Comparison of ENCODE assay signal across 1 cellular context in the genomic region with DNA sequence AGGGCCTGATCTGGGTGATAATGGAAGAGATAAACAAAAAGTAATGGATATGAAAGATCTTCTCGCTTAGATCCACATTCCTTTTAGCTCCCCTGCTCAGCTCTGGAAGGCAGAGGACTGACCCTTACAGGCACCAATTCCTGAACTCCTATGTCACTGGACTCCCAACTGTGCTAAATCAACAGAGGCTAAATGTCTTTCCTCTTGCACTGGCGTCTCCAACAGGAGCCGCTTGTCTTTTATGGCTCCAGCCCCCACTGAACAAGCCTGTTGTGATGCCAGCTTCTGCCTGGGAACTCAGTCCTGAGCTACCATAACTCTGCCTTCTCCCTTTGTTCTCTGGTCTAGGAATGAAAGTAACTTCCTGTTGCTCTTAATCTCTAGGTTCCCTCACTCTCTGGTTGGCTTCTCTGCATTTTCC.
TF ChIP-seq lines count a peak whose summit lies in the region.

No MANE protein-coding gene starts in this region.

TF ChIP-seq in IMR-90, 13 proteins besides CTCF, POLR2A, EP300 and RAD21 (continued from another document):
- TF ChIP-seq, protein P1, sequence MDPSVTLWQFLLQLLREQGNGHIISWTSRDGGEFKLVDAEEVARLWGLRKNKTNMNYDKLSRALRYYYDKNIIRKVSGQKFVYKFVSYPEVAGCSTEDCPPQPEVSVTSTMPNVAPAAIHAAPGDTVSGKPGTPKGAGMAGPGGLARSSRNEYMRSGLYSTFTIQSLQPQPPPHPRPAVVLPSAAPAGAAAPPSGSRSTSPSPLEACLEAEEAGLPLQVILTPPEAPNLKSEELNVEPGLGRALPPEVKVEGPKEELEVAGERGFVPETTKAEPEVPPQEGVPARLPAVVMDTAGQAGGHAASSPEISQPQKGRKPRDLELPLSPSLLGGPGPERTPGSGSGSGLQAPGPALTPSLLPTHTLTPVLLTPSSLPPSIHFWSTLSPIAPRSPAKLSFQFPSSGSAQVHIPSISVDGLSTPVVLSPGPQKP (IDR thresholded peaks at IDR 0.05; ENCODE audit: borderline replicate concordance, low read depth, low read length), result no peak
- TF ChIP-seq NFE2L2 (IDR thresholded peaks at IDR 0.05; ENCODE audit: low read depth, low read length) (no peak), CHD1 (IDR thresholded peaks at IDR 0.05; ENCODE audit: low read depth, low read length) (no peak), FOS (IDR thresholded peaks at IDR 0.05; ENCODE audit: low read depth, low read length) (no peak)
